In the genomic region with DNA sequence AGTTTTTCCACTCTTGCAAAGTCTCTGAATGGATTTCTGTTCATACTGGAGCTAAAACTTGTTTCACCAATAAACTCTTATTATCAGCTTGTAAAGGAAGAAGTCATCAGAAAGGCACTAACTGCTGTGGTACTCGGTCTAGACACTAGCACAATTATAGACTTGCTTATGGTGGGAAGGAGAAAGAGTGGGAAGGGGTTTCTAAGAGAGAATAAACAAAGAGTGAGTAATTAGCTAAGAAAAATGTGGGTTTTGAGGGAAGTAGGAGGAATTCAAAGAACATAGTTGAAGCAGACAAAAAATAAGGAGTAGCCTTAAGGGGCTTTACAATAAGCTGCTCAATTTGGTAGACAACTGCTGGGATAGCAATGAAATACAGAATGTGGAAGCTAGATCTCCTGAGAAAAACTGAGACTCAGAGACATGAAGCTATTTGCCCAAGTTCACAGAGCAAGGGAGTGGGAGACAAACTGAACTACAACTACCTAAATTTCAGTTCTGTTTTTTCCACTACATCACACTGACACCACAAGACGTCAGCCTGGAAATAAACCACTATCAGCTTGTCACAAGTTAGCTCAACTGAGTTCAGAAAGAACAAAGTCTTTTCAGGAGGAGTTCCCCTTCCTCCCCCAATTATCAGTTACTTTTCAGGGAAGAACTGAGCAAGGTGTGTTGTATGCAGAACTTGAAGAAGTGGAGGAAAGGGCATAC, we compare ENCODE assay signal across 1 cellular context.
TF ChIP-seq lines count a peak whose summit lies in the region.

No MANE protein-coding gene starts in this region.

TF ChIP-seq in H1, 55 proteins besides CTCF, POLR2A, EP300 and RAD21:
- TF ChIP-seq YY1 (IDR thresholded peaks at IDR 0.05; ENCODE audit: low read depth, low read length) (no peak), NANOG (IDR thresholded peaks at IDR 0.05; ENCODE audit: insufficient read depth, low read depth, low read length, poor library complexity, severe bottlenecking) (no peak), RNF2 (IDR thresholded peaks at IDR 0.05; ENCODE audit: borderline replicate concordance, low read depth, low read length, missing control alignments, poor library complexity, severe bottlenecking) (no peak)
TF ChIP-seq in H1: peak in this region for 0.
